In the genomic region with DNA sequence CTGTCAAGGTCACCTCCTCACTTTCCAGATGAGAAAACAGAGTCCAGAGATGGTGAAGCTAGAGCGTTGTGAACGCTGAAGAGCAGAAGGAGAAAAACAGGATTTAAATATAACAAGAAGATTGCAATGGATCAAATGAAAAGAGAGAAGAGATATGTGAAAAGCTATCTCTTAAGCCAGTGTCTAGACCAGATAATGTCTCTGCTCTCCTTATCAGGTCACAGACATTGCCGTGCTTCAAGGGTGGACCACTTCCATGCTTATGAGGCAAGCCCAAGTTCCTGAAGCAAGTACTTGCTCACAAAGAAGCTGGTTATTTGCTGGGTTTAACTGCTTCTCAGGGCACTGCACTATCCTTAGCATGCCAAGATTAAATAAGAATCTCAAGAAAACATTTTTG, we compare ENCODE assay signal across 28 cellular contexts.
"Had no signal": no experiment of that assay in that cellular context is flagged by ENCODE, and none has a peak within 500 bp of the region (broad histone marks: within the 10 kb centered on the region; RNA-seq: fewer than 3 reads in every experiment).

No MANE protein-coding gene starts in this region.

- H3K9me3 ChIP-seq: esophagus squamous epithelium had no signal

- DNase-seq: activated CD4-positive, alpha-beta memory T cell treated with anti-CD3 and anti-CD28 coated beads, Interleukin-2, amount 10 ng/mL, durations not matched to agents 7 days and 5 days; activated CD4-positive, alpha-beta T cell treated with anti-CD3 and anti-CD28 coated beads for 36 hours; activated CD4-positive, alpha-beta T cell treated with anti-CD3 and anti-CD28 coated beads, Interleukin-2, amount 10 ng/mL, durations not matched to agents 24 days and 14 days; activated CD4-positive, CD25-positive, alpha-beta regulatory T cell; activated CD4-positive, CD25-positive, alpha-beta regulatory T cell treated with anti-CD3 and anti-CD28 coated beads, Interleukin-2, amount 50 U/mL, for 72 hours; activated CD8-positive, alpha-beta memory T cell treated with anti-CD3 and anti-CD28 coated beads, Interleukin-2, amount 50 U/mL, for 48 hours; activated gamma-delta T cell treated with Interleukin-2 at 50 U/mL for 16 hours; activated naive CD4-positive, alpha-beta T cell treated with anti-CD3 and anti-CD28 coated beads, Interleukin-2, amount 50 U/mL, for 16 hours; activated naive CD4-positive, alpha-beta T cell treated with Interleukin-2 at 50 U/mL for 16 hours; activated T-cell treated with anti-CD3 and anti-CD28 coated beads for 4 hours; activated T-cell treated with anti-CD3 and anti-CD28 coated beads, Interleukin-2, amount 50 U/mL, for 24 hours; activated T-cell treated with anti-CD3 and anti-CD28 coated beads, Interleukin-2, amount 50 U/mL, for 72 hours; amniotic stem cell; anterior cingulate cortex; brain microvascular endothelial cell; dorsolateral prefrontal cortex; effector memory CD8-positive, alpha-beta T cell; esophagus squamous epithelium; foreskin fibroblast; head of caudate nucleus; T-helper 1 cell; T-helper 17 cell; T1000 had no signal

- H3K27me3 Mint-ChIP-seq: activated CD4-positive, alpha-beta memory T cell treated with anti-CD3 and anti-CD28 coated beads, Interleukin-2, amount 10 ng/mL, durations not matched to agents 7 days and 5 days; activated CD4-positive, alpha-beta T cell treated with anti-CD3 and anti-CD28 coated beads for 36 hours; activated naive CD8-positive, alpha-beta T cell; activated T-cell treated with anti-CD3 and anti-CD28 coated beads, Interleukin-2, amount 50 U/mL, for 24 hours; central memory CD8-positive, alpha-beta T cell; dendritic cell treated with granulocyte-macrophage colony-stimulating factor and Interleukin-4, amounts not matched to agents 40 ng/mL and 50 ng/mL, for 4 days; effector memory CD8-positive, alpha-beta T cell; T-helper 17 cell had no signal

- H3K27ac Mint-ChIP-seq: activated CD4-positive, alpha-beta memory T cell treated with anti-CD3 and anti-CD28 coated beads, Interleukin-2, amount 10 ng/mL, durations not matched to agents 7 days and 5 days; activated CD4-positive, alpha-beta T cell treated with anti-CD3 and anti-CD28 coated beads for 36 hours; activated CD4-positive, alpha-beta T cell treated with anti-CD3 and anti-CD28 coated beads, Interleukin-2, amount 10 ng/mL, durations not matched to agents 24 days and 14 days; activated naive CD8-positive, alpha-beta T cell; activated T-cell treated with anti-CD3 and anti-CD28 coated beads, Interleukin-2, amount 50 U/mL, for 24 hours; activated T-cell treated with anti-CD3 and anti-CD28 coated beads, Interleukin-2, amount 50 U/mL, for 72 hours; dendritic cell treated with granulocyte-macrophage colony-stimulating factor and Interleukin-4, amounts not matched to agents 40 ng/mL and 50 ng/mL, for 4 days; effector memory CD8-positive, alpha-beta T cell; T-helper 17 cell; T-helper 2 cell treated with Interferon-gamma antibody and Interleukin-4, amounts not matched to agents 5 μg/mL and 100 μg/mL, for 36 hours had no signal

- H3K36me3 ChIP-seq: brain microvascular endothelial cell, esophagus squamous epithelium had no signal

- H3K9me3 Mint-ChIP-seq: activated CD4-positive, alpha-beta memory T cell treated with anti-CD3 and anti-CD28 coated beads, Interleukin-2, amount 10 ng/mL, durations not matched to agents 7 days and 5 days; activated CD4-positive, alpha-beta T cell treated with anti-CD3 and anti-CD28 coated beads, Interleukin-2, amount 10 ng/mL, durations not matched to agents 24 days and 14 days; activated T-cell treated with anti-CD3 and anti-CD28 coated beads, Interleukin-2, amount 50 U/mL, for 24 hours; activated T-cell treated with anti-CD3 and anti-CD28 coated beads, Interleukin-2, amount 50 U/mL, for 72 hours; central memory CD8-positive, alpha-beta T cell; dendritic cell treated with granulocyte-macrophage colony-stimulating factor and Interleukin-4, amounts not matched to agents 40 ng/mL and 50 ng/mL, for 4 days; effector memory CD8-positive, alpha-beta T cell; T-helper 2 cell treated with Interferon-gamma antibody and Interleukin-4, amounts not matched to agents 5 μg/mL and 100 μg/mL, for 36 hours had no signal

- H3K27ac ChIP-seq: brain microvascular endothelial cell, coronary artery, esophagus squamous epithelium had no signal

- H3K27me3 ChIP-seq: brain microvascular endothelial cell, dorsolateral prefrontal cortex, esophagus squamous epithelium had no signal

- H3K4me3 Mint-ChIP-seq: activated CD4-positive, alpha-beta memory T cell treated with anti-CD3 and anti-CD28 coated beads, Interleukin-2, amount 10 ng/mL, durations not matched to agents 7 days and 5 days; activated CD4-positive, alpha-beta T cell treated with anti-CD3 and anti-CD28 coated beads for 36 hours; activated CD4-positive, alpha-beta T cell treated with anti-CD3 and anti-CD28 coated beads, Interleukin-2, amount 10 ng/mL, durations not matched to agents 24 days and 14 days; activated naive CD8-positive, alpha-beta T cell; activated T-cell treated with anti-CD3 and anti-CD28 coated beads, Interleukin-2, amount 50 U/mL, for 24 hours; activated T-cell treated with anti-CD3 and anti-CD28 coated beads, Interleukin-2, amount 50 U/mL, for 72 hours; central memory CD8-positive, alpha-beta T cell; dendritic cell treated with granulocyte-macrophage colony-stimulating factor and Interleukin-4, amounts not matched to agents 40 ng/mL and 50 ng/mL, for 4 days; effector memory CD8-positive, alpha-beta T cell; T-helper 17 cell; T-helper 2 cell treated with Interferon-gamma antibody and Interleukin-4, amounts not matched to agents 5 μg/mL and 100 μg/mL, for 36 hours had no signal

- H3K4me1 Mint-ChIP-seq: activated CD4-positive, alpha-beta memory T cell treated with anti-CD3 and anti-CD28 coated beads, Interleukin-2, amount 10 ng/mL, durations not matched to agents 7 days and 5 days; activated CD4-positive, alpha-beta T cell treated with anti-CD3 and anti-CD28 coated beads for 36 hours; activated CD4-positive, alpha-beta T cell treated with anti-CD3 and anti-CD28 coated beads, Interleukin-2, amount 10 ng/mL, durations not matched to agents 24 days and 14 days; central memory CD8-positive, alpha-beta T cell; T-helper 17 cell had no signal

- ATAC-seq: activated CD4-positive, alpha-beta T cell treated with anti-CD3 and anti-CD28 coated beads for 36 hours; activated T-cell treated with anti-CD3 and anti-CD28 coated beads, Interleukin-2, amount 50 U/mL, for 72 hours; effector memory CD8-positive, alpha-beta T cell; T-helper 17 cell had no signal

- H3K4me3 ChIP-seq: coronary artery, dorsolateral prefrontal cortex, esophagus squamous epithelium had no signal
